34 cellular contexts compared by ENCODE assay signal in the genomic region with DNA sequence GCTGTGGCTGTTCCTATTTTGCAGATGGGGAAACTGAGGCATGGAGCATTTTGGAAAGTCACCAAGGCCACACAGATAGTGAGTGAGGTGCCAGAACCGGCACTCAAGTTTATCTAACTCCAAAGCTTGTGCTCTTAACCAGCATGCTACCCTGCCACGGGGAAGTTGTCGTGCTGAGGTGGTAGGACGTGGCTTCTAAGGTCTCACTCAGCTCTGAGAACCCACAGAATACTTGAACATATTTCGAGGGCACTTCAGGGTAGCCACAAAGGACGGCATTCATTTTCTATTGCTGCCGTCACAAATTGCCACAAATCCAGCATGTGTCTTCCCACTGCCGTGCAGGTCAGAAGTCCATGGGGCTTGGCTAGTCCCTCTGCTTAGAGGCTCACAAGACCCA.
"Had no signal": no experiment of that assay in that cellular context is flagged by ENCODE, and none has a peak within 500 bp of the region (broad histone marks: within the 10 kb centered on the region; RNA-seq: fewer than 3 reads in every experiment).

No MANE protein-coding gene starts in this region.

- H3K4me3 ChIP-seq: adrenal gland, body of pancreas, breast epithelium had no signal

- ATAC-seq: activated CD4-positive, alpha-beta T cell treated with anti-CD3 and anti-CD28 coated beads for 36 hours; activated CD4-positive, CD25-positive, alpha-beta regulatory T cell treated with anti-CD3 and anti-CD28 coated beads, Interleukin-2, amount 50 U/mL, for 24 hours; activated CD8-positive, alpha-beta T cell treated with anti-CD3 and anti-CD28 coated beads for 36 hours; activated naive CD4-positive, alpha-beta T cell treated with anti-CD3 and anti-CD28 coated beads, Interleukin-2, amount 50 U/mL, for 72 hours; activated T-cell treated with anti-CD3 and anti-CD28 coated beads, Interleukin-2, amount 50 U/mL, for 4 hours; activated T-cell treated with anti-CD3 and anti-CD28 coated beads, Interleukin-2, amount 50 U/mL, for 72 hours; activated T-helper 17 cell treated with anti-CD3 and anti-CD28 coated beads, Interleukin-2, amount 50 U/mL, for 72 hours; body of pancreas; WTC11 had no signal

- H3K27ac ChIP-seq: adrenal gland, body of pancreas, brain microvascular endothelial cell, breast epithelium, WERI-Rb-1 had no signal

- H3K4me1 ChIP-seq: adrenal gland, body of pancreas, breast epithelium had no signal

- DNase-seq: activated CD4-positive, alpha-beta memory T cell treated with anti-CD3 and anti-CD28 coated beads for 36 hours; activated CD4-positive, alpha-beta T cell treated with anti-CD3 and anti-CD28 coated beads for 1 hour; activated CD4-positive, alpha-beta T cell treated with anti-CD3 and anti-CD28 coated beads for 36 hours; activated CD4-positive, alpha-beta T cell treated with anti-CD3 and anti-CD28 coated beads, Interleukin-2, amount 10 ng/mL, durations not matched to agents 24 days and 14 days; activated CD4-positive, alpha-beta T cell treated with anti-CD3 and anti-CD28 coated beads, Interleukin-2, amount 50 U/mL, for 1 hour; activated CD4-positive, alpha-beta T cell treated with anti-CD3 and anti-CD28 coated beads, Interleukin-2, amount 50 U/mL, for 4 hours; activated CD4-positive, CD25-positive, alpha-beta regulatory T cell; activated CD8-positive, alpha-beta memory T cell treated with anti-CD3 and anti-CD28 coated beads, Interleukin-2, amount 50 U/mL, for 4 hours; activated CD8-positive, alpha-beta T cell treated with anti-CD3 and anti-CD28 coated beads for 36 hours; activated effector memory CD4-positive, alpha-beta T cell treated with anti-CD3 and anti-CD28 coated beads, Interleukin-2, amount 50 U/mL, for 16 hours; activated gamma-delta T cell treated with Interleukin-2 at 50 U/mL for 16 hours; activated naive CD4-positive, alpha-beta T cell; activated naive CD4-positive, alpha-beta T cell treated with anti-CD3 and anti-CD28 coated beads for 36 hours; activated naive CD4-positive, alpha-beta T cell treated with anti-CD3 and anti-CD28 coated beads, Interleukin-2, amount 50 U/mL, for 16 hours; activated naive CD8-positive, alpha-beta T cell treated with anti-CD3 and anti-CD28 coated beads for 36 hours; activated T-cell treated with anti-CD3 and anti-CD28 coated beads for 4 hours; activated T-cell treated with anti-CD3 and anti-CD28 coated beads, Interleukin-2, amount 50 U/mL, for 1 hour; activated T-cell treated with anti-CD3 and anti-CD28 coated beads, Interleukin-2, amount 50 U/mL, for 4 hours; activated T-cell treated with anti-CD3 and anti-CD28 coated beads, Interleukin-2, amount 50 U/mL, for 72 hours; adrenal gland; amniotic stem cell; aorta; body of pancreas; brain microvascular endothelial cell; central memory CD4-positive, alpha-beta T cell; T-helper 1 cell; T-helper 2 cell; T-helper 9 cell had no signal

- H3K36me3 ChIP-seq: adrenal gland, brain microvascular endothelial cell, breast epithelium, WERI-Rb-1 had no signal

- H3K9me3 ChIP-seq: adrenal gland, body of pancreas had no signal

- H3K27me3 ChIP-seq: body of pancreas, brain microvascular endothelial cell had no signal
